7 cellular contexts compared by ENCODE assay signal in the genomic region with DNA sequence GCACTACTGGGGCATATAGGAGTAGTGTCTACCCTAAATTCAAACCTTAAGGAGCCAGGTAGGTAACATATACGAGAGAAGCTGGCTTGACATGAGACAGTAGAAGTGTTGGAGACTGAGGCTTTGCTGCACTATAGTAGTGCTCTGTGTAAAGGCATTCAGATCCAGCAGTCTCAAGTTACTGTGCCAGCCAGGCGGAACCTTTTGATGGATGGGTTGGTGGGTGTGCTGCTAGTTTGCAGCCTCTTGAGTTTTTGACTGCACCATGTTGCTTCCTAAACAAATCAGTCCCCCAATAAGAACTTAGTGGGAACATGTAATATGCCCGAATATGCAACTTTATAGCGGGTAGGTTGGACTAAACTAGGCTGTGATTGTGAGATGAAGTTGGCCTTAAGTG.
DNase-seq lines count a peak whose midpoint lies in the region; ATAC-seq and TF ChIP-seq lines count a peak whose summit lies in the region.

No MANE protein-coding gene starts in this region.

- H3K4me3 ChIP-seq in HUES48 (ENCODE audit: low read depth, low read length) (peak overlapping the region; percentile 94), iPS-11a (ENCODE audit: low read depth, low read length) (peak overlapping the region; percentile 92)

- peaks cover 23% of the 10 kb centered on the region for H3K4me1 ChIP-seq in HUES48 (ENCODE audit: control insufficient read depth, insufficient read depth, low read length)

- DNase-seq in stimulated activated naive B cell treated with anti-CD40 and anti-IgM and Interleukin-4, amounts not matched to agents 10 μg/mL and 1 μg/mL and 100 μg/mL, for 72 hours, result no peak
- no peak for DNase-seq in NCI-H2227 treated with DMSO at 0.1 percent for 48 hours (lab: John Stamatoyannopoulos, UW)
- DNase-seq in nucleus accumbens (lab: John Stamatoyannopoulos, UW), result no peak

- H3K9me3 Mint-ChIP-seq in stimulated activated naive B cell treated with anti-CD40 and anti-IgM and Interleukin-4, amounts not matched to agents 10 μg/mL and 1 μg/mL and 100 μg/mL, for 72 hours, result no peaks in the 10 kb centered on the region

- peak overlapping the region; percentile 94 for H3K27ac Mint-ChIP-seq in stimulated activated naive B cell treated with anti-CD40 and anti-IgM and Interleukin-4, amounts not matched to agents 10 μg/mL and 1 μg/mL and 100 μg/mL, for 72 hours

- ATAC-seq in stimulated activated naive B cell treated with anti-CD40 and anti-IgM and Interleukin-4, amounts not matched to agents 10 μg/mL and 1 μg/mL and 100 μg/mL, for 72 hours (replicated peaks), result no peak
- ATAC-seq in HG03460 (IDR thresholded peaks at IDR 0.05; ENCODE audit: unreplicated experiment), result no peak

- no peaks in the 10 kb centered on the region for H3K27me3 Mint-ChIP-seq in stimulated activated naive B cell treated with anti-CD40 and anti-IgM and Interleukin-4, amounts not matched to agents 10 μg/mL and 1 μg/mL and 100 μg/mL, for 72 hours

- no peak overlapping the region for H3K27ac ChIP-seq in HUES48 (ENCODE audit: low read depth, low read length)
- peak overlapping the region; percentile 93; the same call in 1 of the 2 replicates for H3K27ac ChIP-seq in VCaP

- peak overlapping the region; percentile 88 to 89 for H3K4me3 Mint-ChIP-seq in stimulated activated naive B cell treated with anti-CD40 and anti-IgM and Interleukin-4, amounts not matched to agents 10 μg/mL and 1 μg/mL and 100 μg/mL, for 72 hours

- no peak for TF ChIP-seq CTCF in VCaP (conservative IDR thresholded peaks at IDR 0.05)

- H3K36me3 ChIP-seq in HUES48 (ENCODE audit: control insufficient read depth, insufficient read depth, low read length), result peaks cover 24% of the 10 kb centered on the region

- H3K9me3 ChIP-seq in HUES48 (ENCODE audit: control insufficient read depth, insufficient read depth, low read length), result no peaks in the 10 kb centered on the region

- H3K4me1 Mint-ChIP-seq in stimulated activated naive B cell treated with anti-CD40 and anti-IgM and Interleukin-4, amounts not matched to agents 10 μg/mL and 1 μg/mL and 100 μg/mL, for 72 hours, result peaks cover 33 to 53% of the 10 kb centered on the region in 2 donors

- H3K27me3 ChIP-seq in HUES48 (ENCODE audit: control insufficient read depth, insufficient read depth, low read length), result no peaks in the 10 kb centered on the region

- peak overlapping the region; percentile 90; the same call in 1 of the 2 replicates for H3K9ac ChIP-seq in HUES48 (ENCODE audit: low read depth, low read length)

- H3K36me3 Mint-ChIP-seq in stimulated activated naive B cell treated with anti-CD40 and anti-IgM and Interleukin-4, amounts not matched to agents 10 μg/mL and 1 μg/mL and 100 μg/mL, for 72 hours, result peaks cover 22 to 32% of the 10 kb centered on the region in 2 donors
